In the genomic region with DNA sequence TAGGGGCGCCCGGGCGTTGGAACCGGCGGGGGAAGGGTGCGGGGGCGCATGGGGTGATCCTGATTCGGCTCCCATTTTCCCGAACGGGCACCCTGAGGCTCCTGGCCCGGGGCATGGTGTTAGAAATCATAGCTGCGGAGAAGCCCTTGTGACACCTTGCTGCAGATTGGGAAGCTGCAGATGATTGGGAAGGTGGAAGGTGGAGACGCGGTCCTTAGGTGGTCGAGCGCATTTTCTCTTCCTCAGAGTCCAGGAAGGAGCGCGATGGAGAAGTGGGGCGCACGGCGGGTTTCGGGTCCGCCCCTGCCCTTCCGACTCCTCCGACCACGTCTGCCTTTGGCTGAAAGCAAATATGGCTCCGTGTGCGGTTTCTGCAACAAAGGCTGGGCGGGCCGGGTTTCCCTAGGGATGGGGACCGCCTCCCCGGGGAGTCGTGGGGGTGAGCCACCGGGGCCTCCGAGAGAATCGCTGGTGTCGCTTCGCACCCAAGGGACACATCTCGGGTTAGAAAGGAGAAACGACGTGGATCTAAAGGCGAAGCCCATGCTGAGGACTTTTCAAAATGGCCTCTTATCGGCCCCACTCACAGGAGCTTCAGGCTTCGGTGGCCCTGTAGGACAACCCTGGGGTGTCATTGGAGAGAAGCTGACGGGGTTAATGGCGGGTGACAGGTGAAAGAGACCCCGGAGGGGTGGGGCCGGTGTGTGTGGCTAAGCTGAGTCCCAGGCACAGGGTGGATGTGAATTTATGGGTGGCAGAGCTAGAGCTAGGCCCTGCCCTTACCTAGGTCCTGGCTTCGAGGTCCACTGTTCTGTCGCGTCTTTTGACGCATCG, we compare ENCODE assay signal across 8 cellular contexts. TPM values are rescaled to one million over a fixed set of nuclear protein-coding genes. Genes with fewer than 3 reads are reported as not detected.
DNase-seq lines count a peak whose midpoint lies in the region; ATAC-seq and TF ChIP-seq lines count a peak whose summit lies in the region.

No MANE protein-coding gene starts in this region.

- no peaks in the 10 kb centered on the region for H3K9me3 ChIP-seq in breast epithelium

- POLR2A ChIA-PET in T-cell (lab: Charles Lee): interaction anchor here (0.5 to 5.4 kb wide), 14 partner anchors 21 to 683 kb away, joined by 3 to 84 read pairs (median 4); no protein-coding TSS in a partner anchor

- no peaks in the 10 kb centered on the region for H3K9me3 Mint-ChIP-seq in T-cell

- peak; percentile 43 for DNase-seq in Jurkat, Clone E6-1 (ENCODE audit: low read depth, low spot score)
- DNase-seq in T-cell (peak in 14 of 34 experiments; percentile 17 to 52 (median 38)), breast epithelium (ENCODE audit: low spot score in 2 of 2) (peak; percentile 37 to 56), NCI-H1048 (lab: John Stamatoyannopoulos, UW) (no peak)
- peak; percentile 5 to 19 for DNase-seq in stimulated activated CD4-positive, alpha-beta T cell treated with anti-CD3 and anti-CD28 coated beads, Interleukin-1b, Interleukin-23, amount 100 ng/mL, for 4 hours (ENCODE audit: low read depth in 2 of 2)

- peak; percentile 22 for ATAC-seq in GM19452 (IDR thresholded peaks at IDR 0.05; ENCODE audit: unreplicated experiment)
- peak in 3 of 4 experiments; percentile 2 to 10 (median 6) for ATAC-seq in T-cell (replicated peaks in 1 of 4)

- peak overlapping the region; percentile 88 to 97 for H3K27ac Mint-ChIP-seq in T-cell

- peak overlapping the region; percentile 99 for H3K4me3 ChIP-seq in Jurkat, Clone E6-1 (ENCODE audit: low read length)
- H3K4me3 ChIP-seq in breast epithelium: peak overlapping the region; percentile 85 to 98 (median 89)

- no peak for TF ChIP-seq POLR2A in breast epithelium (IDR thresholded peaks at IDR 0.05)

- peak overlapping the region; percentile 97 for H3K27ac ChIP-seq in C4-2B
- H3K27ac ChIP-seq in breast epithelium: peak overlapping the region; percentile 98 to 100
- peak overlapping the region; percentile 97 for H3K27ac ChIP-seq in layer of hippocampus (ENCODE audit: low read depth, low read length)

- H3K36me3 Mint-ChIP-seq in T-cell: peaks cover 29% of the 10 kb centered on the region

- H3K27me3 Mint-ChIP-seq in T-cell: no peaks in the 10 kb centered on the region

- peaks cover 28% of the 10 kb centered on the region in 2 donors for H3K4me1 ChIP-seq in breast epithelium

- no peaks in the 10 kb centered on the region for H3K36me3 ChIP-seq in breast epithelium

- intact Hi-C loops in breast epithelium (cut with DNase I; ENCODE audit: low total_unique reads): no loop called here

- H3K4me1 Mint-ChIP-seq in T-cell: peaks cover 60 to 72% (median 65%) of the 10 kb centered on the region in 3 donors

- H3K27me3 ChIP-seq in breast epithelium (no peaks in the 10 kb centered on the region), layer of hippocampus (ENCODE audit: control insufficient read depth, insufficient read depth, low read length) (no peaks in the 10 kb centered on the region)

- TF ChIP-seq CTCF in C4-2B (conservative IDR thresholded peaks at IDR 0.05) (no peak), breast epithelium (IDR thresholded peaks at IDR 0.05) (no peak)

- H3K4me3 Mint-ChIP-seq in T-cell: peak overlapping the region; percentile 93 to 94 (median 94)

- CTCF ChIA-PET in T-cell (lab: Charles Lee): interaction anchor here (0.7 to 6.5 kb wide), 10 partner anchors 8 to 140 kb away, joined by 3 to 36 read pairs (median 4); a partner anchor contains a TSS

RNA-seq across cellular contexts. Expression of a gene that starts 0.7 kb away (rescaled TPM):
- 1,687 TPM for polyA plus RNA-seq in Jurkat, Clone E6-1 (2012; ENCODE audit: insufficient read depth, insufficient read length)
- total RNA-seq in T-cell (1,000 to 10,000 TPM in 2 of 5 donors, 100 to 1,000 TPM in 3; 575 to 1,574 (median 654) TPM), breast epithelium (1,000 to 10,000 TPM; 2,151 to 6,439 (median 3,491) TPM)

RNA-seq across cellular contexts. Expression of a gene that starts 18.0 kb away (rescaled TPM):
- 0.55 TPM for polyA plus RNA-seq in Jurkat, Clone E6-1 (2012; ENCODE audit: insufficient read depth, insufficient read length)
- total RNA-seq in T-cell (under 1 TPM in 3 of 5 donors, not detected in 2; 0.07 to 0.23 (median 0.13) TPM), breast epithelium (10 to 100 TPM in 1 of 3 donors, 1 to 10 TPM in 2; 3.7 to 10.1 (median 5.9) TPM)

RNA-seq across cellular contexts. Expression of a gene that starts 50.8 kb away (rescaled TPM):
- 8.6 TPM for polyA plus RNA-seq in Jurkat, Clone E6-1 (2012; ENCODE audit: insufficient read depth, insufficient read length)
- total RNA-seq in T-cell (under 1 TPM in 2 of 5 donors, not detected in 3; 0.12 to 0.28 TPM), breast epithelium (10 to 100 TPM; 11.7 to 27.9 (median 22.6) TPM)

Comparison
In these comparisons a context has a peak if more than half of its experiments do, and no peak if none do; other contexts are left out.
1. RNA of a gene that starts 50.8 kb away (total RNA-seq): 11.7 to 27.9 TPM in breast epithelium; 0.12 to 0.28 TPM in T-cell; every median in the first group is over 4 times any median in the second.
2. Peak in every context shown above with its lines, with median percentiles within 50 percentile points of each other: H3K27ac ChIP-seq.